Comparison of ENCODE assay signal across 12 cellular contexts in the genomic region with DNA sequence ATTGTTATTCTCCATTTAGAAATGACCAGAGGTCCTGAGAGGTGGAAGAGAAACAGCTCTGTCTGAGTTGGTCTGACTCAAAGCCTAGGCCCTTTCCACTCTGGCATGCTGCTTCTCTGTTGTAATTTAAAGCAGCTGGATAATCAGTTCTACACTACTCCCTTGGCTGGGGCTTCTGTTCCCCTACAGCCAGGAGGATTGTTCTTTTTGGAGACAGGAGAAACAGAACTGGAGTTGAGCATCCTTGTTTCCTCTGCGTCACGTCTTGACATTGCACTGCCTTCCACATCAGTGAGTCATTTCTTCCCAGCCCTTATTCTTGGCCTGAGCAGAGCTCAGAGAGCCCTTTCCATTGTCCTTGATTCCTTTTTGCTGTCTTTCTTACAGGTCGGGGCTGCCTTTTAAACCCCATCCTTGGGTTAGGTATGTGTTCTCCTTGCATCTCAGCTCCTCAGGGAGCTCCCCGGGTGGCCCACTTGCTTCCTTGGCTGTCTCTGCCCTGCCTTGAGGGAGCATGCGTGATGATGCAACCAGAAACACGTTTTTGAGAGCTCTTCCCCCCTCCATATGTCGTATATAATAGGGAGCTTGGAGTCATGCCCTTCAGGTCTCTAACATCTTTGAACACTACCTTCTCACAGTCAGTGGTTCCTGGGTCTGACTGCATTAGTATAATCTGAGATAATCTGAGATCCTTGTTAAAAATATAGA. TPM values are rescaled to one million over a fixed set of nuclear protein-coding genes. Genes with fewer than 3 reads are reported as not detected.
DNase-seq lines count a peak whose midpoint lies in the region; ATAC-seq and TF ChIP-seq lines count a peak whose summit lies in the region.
"Had no signal": no experiment of that assay in that cellular context is flagged by ENCODE, and none has a peak within 500 bp of the region (broad histone marks: within the 10 kb centered on the region; RNA-seq: fewer than 3 reads in every experiment).

No MANE protein-coding gene starts in this region.

- peaks cover 0 to 2% (median 0%) of the 10 kb centered on the region in 7 donors for H3K9me3 Mint-ChIP-seq in CD14-positive monocyte
- no peaks in the 10 kb centered on the region for H3K9me3 Mint-ChIP-seq in CD8-positive, alpha-beta memory T cell

- peak overlapping the region; percentile 40 for H3K27ac ChIP-seq in epithelial cell of prostate
- H3K27ac ChIP-seq in muscle layer of duodenum (ENCODE audit: low read length): peak overlapping the region; percentile 65
- H3K27ac ChIP-seq in CD8-positive, alpha-beta memory T cell (ENCODE audit: low read depth, low read length): no peak overlapping the region

- peaks cover 42 to 70% of the 10 kb centered on the region in 2 donors for H3K36me3 ChIP-seq in muscle layer of duodenum (ENCODE audit: control insufficient read depth in 1 of 2, insufficient read depth in 2 of 2, low read length in 2 of 2)
- H3K36me3 ChIP-seq in CD8-positive, alpha-beta memory T cell (ENCODE audit: insufficient read depth, low read length): peaks cover under 1% of the 10 kb centered on the region

- H3K27me3 Mint-ChIP-seq in CD14-positive monocyte (ENCODE audit: low read depth in 3 of 3): peaks cover 0 to 5% (median 4%) of the 10 kb centered on the region in 3 donors
- H3K27me3 Mint-ChIP-seq in CD8-positive, alpha-beta memory T cell: no peaks in the 10 kb centered on the region

- H3K4me3 ChIP-seq in muscle layer of duodenum (ENCODE audit: low read depth in 1 of 2, low read length in 2 of 2): no peak overlapping the region
- no peak overlapping the region for H3K4me3 ChIP-seq in CD8-positive, alpha-beta memory T cell (ENCODE audit: low read length)

- ATAC-seq in Right ventricle myocardium inferior: peak; percentile 91
- ATAC-seq in activated CD4-positive, CD25-positive, alpha-beta regulatory T cell treated with anti-CD3 and anti-CD28 coated beads, Interleukin-2, amount 50 U/mL, for 24 hours: no peak
- ATAC-seq in GM19035 (IDR thresholded peaks at IDR 0.05; ENCODE audit: unreplicated experiment): no peak

- peaks cover 5% of the 10 kb centered on the region for H3K4me1 Mint-ChIP-seq in CD14-positive monocyte
- no peaks in the 10 kb centered on the region for H3K4me1 Mint-ChIP-seq in CD8-positive, alpha-beta memory T cell

- no peak for TF ChIP-seq CTCF in CD14-positive monocyte (IDR thresholded peaks at IDR 0.05)

- H3K4me3 Mint-ChIP-seq in CD14-positive monocyte: no peak overlapping the region
- H3K4me3 Mint-ChIP-seq in CD8-positive, alpha-beta memory T cell: no peak overlapping the region

- DNase-seq in Right ventricle myocardium inferior (ENCODE audit: missing footprints): no peak
- DNase-seq in cardiac septum (ENCODE audit: low spot score): no peak
- no peak for DNase-seq in epithelial cell of prostate (ENCODE audit: low read depth, low spot score)
- DNase-seq in CD14-positive monocyte (ENCODE audit: low spot score): no peak
- no peak for DNase-seq in CD8-positive, alpha-beta memory T cell
- DNase-seq: AML-193, cortex of kidney, Kasumi-1, occipital lobe had no signal

- POLR2A ChIA-PET in CD8-positive, alpha-beta memory T cell (lab: Charles Lee): no interaction called here

- CTCF ChIA-PET in CD8-positive, alpha-beta memory T cell (lab: Charles Lee): interaction anchor here (1.1 to 1.4 kb wide), 2 partner anchors 11 to 15 kb away, joined by 3 to 4 read pairs; no protein-coding TSS in a partner anchor

- no peaks in the 10 kb centered on the region for H3K9me3 ChIP-seq in muscle layer of duodenum (ENCODE audit: control insufficient read depth in 1 of 2, low read length in 2 of 2)
- H3K9me3 ChIP-seq in CD8-positive, alpha-beta memory T cell (ENCODE audit: low read length): no peaks in the 10 kb centered on the region

- H3K4me1 ChIP-seq in muscle layer of duodenum (ENCODE audit: control insufficient read depth in 1 of 2, insufficient read depth in 2 of 2, low read length in 2 of 2): peaks cover 0 to 6% of the 10 kb centered on the region in 2 donors
- H3K4me1 ChIP-seq in CD8-positive, alpha-beta memory T cell (ENCODE audit: insufficient read depth, low read length): no peaks in the 10 kb centered on the region

- peak overlapping the region in 1 of 7 donors; percentile 14 for H3K27ac Mint-ChIP-seq in CD14-positive monocyte
- H3K27ac Mint-ChIP-seq in CD8-positive, alpha-beta memory T cell: no peak overlapping the region

- H3K27me3 ChIP-seq in muscle layer of duodenum (ENCODE audit: low read depth, low read length): no peaks in the 10 kb centered on the region
- H3K27me3 ChIP-seq in CD8-positive, alpha-beta memory T cell (ENCODE audit: insufficient read depth, low read length, poor library complexity, severe bottlenecking): no peaks in the 10 kb centered on the region

- intact Hi-C loops in Right ventricle myocardium inferior (cut with DNase I) (loop anchor here (5.0 kb wide), 1 partner anchor 60 kb away; no protein-coding TSS in a partner anchor), cardiac septum (cut with DNase I) (loop anchor here (5.0 kb wide), 1 partner anchor 55 kb away; no protein-coding TSS in a partner anchor), CD14-positive monocyte (cut with micrococcal nuclease) (no loop called here)

- H3K36me3 Mint-ChIP-seq in CD14-positive monocyte: peaks cover 98 to 99% of the 10 kb centered on the region in 2 donors
- peaks cover 8 to 77% (median 13%) of the 10 kb centered on the region in 3 donors for H3K36me3 Mint-ChIP-seq in CD8-positive, alpha-beta memory T cell

RNA-seq across cellular contexts. Expression of a gene that starts 35.7 kb away (rescaled TPM):
- total RNA-seq in Right ventricle myocardium inferior (1.3 TPM), cardiac septum (1.7 TPM)
- 1 to 10 TPM in 1 of 2 donors, under 1 TPM in 1; 0.52 to 3.7 TPM for polyA plus RNA-seq in CD14-positive monocyte
- total RNA-seq in CD8-positive, alpha-beta memory T cell: 1 to 10 TPM in 1 of 2 experiments, under 1 TPM in 1; 0.80 to 1.2 TPM
- 0.12 TPM for polyA plus RNA-seq in CD8-positive, alpha-beta memory T cell

Comparison
In these comparisons a context has a peak if more than half of its experiments do, and no peak if none do; other contexts are left out.
1. intact Hi-C loops: an anchor here in Right ventricle myocardium inferior (5.0 kb wide) and cardiac septum (5.0 kb wide); none called in CD14-positive monocyte.